In genomic region chr1:24503003-24503751, GRCh38 we compare ENCODE assay signal across 8 cellular contexts. TPM values are rescaled to one million over a fixed set of nuclear protein-coding genes. Genes with fewer than 3 reads are reported as not detected.
A peak's percentile ranks its signal among the peaks of the same experiment; 100 is the strongest.
DNase-seq lines count a peak whose midpoint lies in the region; ATAC-seq lines count a peak whose summit lies in the region.

No MANE protein-coding gene starts in this region.

- no peaks in the 10 kb centered on the region for H3K36me3 ChIP-seq in CD4-positive, CD25-positive, alpha-beta regulatory T cell (ENCODE audit: control insufficient read depth, insufficient read depth, low read length)
- no peaks in the 10 kb centered on the region for H3K36me3 ChIP-seq in skeletal muscle tissue (ENCODE audit: control insufficient read depth in 3 of 3, insufficient read depth in 3 of 3, low read length in 3 of 3)

- ATAC-seq in CD4-positive, CD25-positive, alpha-beta regulatory T cell (ENCODE audit: low read depth in 2 of 2) = peak; percentile 22 to 23
- ATAC-seq in HG03520 (IDR thresholded peaks at IDR 0.05; ENCODE audit: unreplicated experiment) (peak; percentile 30), right cardiac atrium (peak in 1 of 2 donors; percentile 2)

- intact Hi-C loops in activated naive CD4-positive, alpha-beta T cell treated with anti-CD3 and anti-CD28 coated beads for 36 hours (cut with micrococcal nuclease) = loop anchor here (10.0 kb wide), 1 partner anchor 538 kb away; no protein-coding TSS in a partner anchor
- intact Hi-C loops in right cardiac atrium (cut with DNase I) = loop anchor here in 1 of 4 donors (10.0 kb wide), 1 partner anchor 88 kb away; the partner anchor contains the start of genes NIPAL3 and STPG1

- peak overlapping the region; percentile 97 for H3K27ac ChIP-seq in CD4-positive, CD25-positive, alpha-beta regulatory T cell (ENCODE audit: insufficient read depth, low read length, poor library complexity, severe bottlenecking)
- no peak overlapping the region for H3K27ac ChIP-seq in right cardiac atrium (ENCODE audit: low read length)
- no peak overlapping the region for H3K27ac ChIP-seq in skeletal muscle tissue (ENCODE audit: low read depth, low read length)

- CTCF ChIA-PET in activated naive CD4-positive, alpha-beta T cell treated with anti-CD3 and anti-CD28 coated beads for 36 hours (lab: Charles Lee) = interaction anchor here (0.9 to 3.7 kb wide), 8 partner anchors 11 to 88 kb away, joined by 4 to 43 read pairs (median 11); partner anchors contain the start of genes NIPAL3 and STPG1

- H3K27me3 ChIP-seq in CD4-positive, CD25-positive, alpha-beta regulatory T cell (ENCODE audit: control insufficient read depth, insufficient read depth, low read length) = no peaks in the 10 kb centered on the region
- H3K27me3 ChIP-seq in right cardiac atrium (ENCODE audit: control insufficient read depth, insufficient read depth) (no peaks in the 10 kb centered on the region), skeletal muscle tissue (ENCODE audit: control insufficient read depth in 3 of 3, insufficient read depth in 3 of 3, low read length in 3 of 3) (peaks cover 2 to 18% (median 4%) of the 10 kb centered on the region in 3 donors)

- peak overlapping the region; percentile 92 to 100 (median 99) for H3K27ac Mint-ChIP-seq in CD4-positive, CD25-positive, alpha-beta regulatory T cell
- peak overlapping the region; percentile 93 for H3K27ac Mint-ChIP-seq in activated naive CD4-positive, alpha-beta T cell treated with anti-CD3 and anti-CD28 coated beads for 36 hours

- peak overlapping the region; percentile 98 to 100 (median 100) for H3K4me3 Mint-ChIP-seq in CD4-positive, CD25-positive, alpha-beta regulatory T cell
- H3K4me3 Mint-ChIP-seq in activated naive CD4-positive, alpha-beta T cell treated with anti-CD3 and anti-CD28 coated beads for 36 hours = peak overlapping the region; percentile 100

- H3K4me3 ChIP-seq in CD4-positive, CD25-positive, alpha-beta regulatory T cell (ENCODE audit: low read depth, low read length) = peak overlapping the region; percentile 95
- H3K4me3 ChIP-seq in right cardiac atrium (ENCODE audit: low read length) (peak overlapping the region; percentile 93), skeletal muscle tissue (ENCODE audit: low read length in 3 of 3) (peak overlapping the region; percentile 52 to 71 (median 63))

- peaks cover 22 to 70% (median 52%) of the 10 kb centered on the region in 4 donors for H3K4me1 Mint-ChIP-seq in CD4-positive, CD25-positive, alpha-beta regulatory T cell
- peaks cover 54% of the 10 kb centered on the region for H3K4me1 Mint-ChIP-seq in activated naive CD4-positive, alpha-beta T cell treated with anti-CD3 and anti-CD28 coated beads for 36 hours (ENCODE audit: low read depth)

- no peaks in the 10 kb centered on the region for H3K9me3 ChIP-seq in CD4-positive, CD25-positive, alpha-beta regulatory T cell (ENCODE audit: control insufficient read depth in 2 of 2, low read length in 2 of 2)
- H3K9me3 ChIP-seq in right cardiac atrium (ENCODE audit: control insufficient read depth, low read length) = no peaks in the 10 kb centered on the region
- H3K9me3 ChIP-seq in skeletal muscle tissue (ENCODE audit: control insufficient read depth in 3 of 3, low read length in 3 of 3) = no peaks in the 10 kb centered on the region

- peak overlapping the region; percentile 27 to 61 (median 42) for H3K9ac ChIP-seq in skeletal muscle tissue (ENCODE audit: low read depth in 1 of 3, low read length in 3 of 3)

- 5% methylated on average over 61 of the region's 61 CpGs for WGBS in right cardiac atrium

- peaks cover 57% of the 10 kb centered on the region for H3K4me1 ChIP-seq in CD4-positive, CD25-positive, alpha-beta regulatory T cell (ENCODE audit: control insufficient read depth, insufficient read depth, low read length, poor library complexity, severe bottlenecking)
- H3K4me1 ChIP-seq in right cardiac atrium (ENCODE audit: control insufficient read depth, insufficient read depth, low read length) = no peaks in the 10 kb centered on the region
- H3K4me1 ChIP-seq in skeletal muscle tissue (ENCODE audit: control insufficient read depth in 3 of 3, insufficient read depth in 3 of 3, low read length in 3 of 3) = peaks cover 3 to 23% (median 3%) of the 10 kb centered on the region in 3 donors

- peaks cover 23% of the 10 kb centered on the region for H3K36me3 Mint-ChIP-seq in CD4-positive, CD25-positive, alpha-beta regulatory T cell
- H3K36me3 Mint-ChIP-seq in activated naive CD4-positive, alpha-beta T cell treated with anti-CD3 and anti-CD28 coated beads for 36 hours (ENCODE audit: low read depth) = peaks cover 16% of the 10 kb centered on the region

- peak in 1 of 3 donors; percentile 42 for DNase-seq in CD4-positive, CD25-positive, alpha-beta regulatory T cell
- no peak for DNase-seq in activated naive CD4-positive, alpha-beta T cell treated with anti-CD3 and anti-CD28 coated beads for 36 hours
- DNase-seq in right cardiac atrium (peak in 1 of 3 donors; percentile 19), NCI-H1436 treated with DMSO at 0.1 percent for 48 hours (lab: John Stamatoyannopoulos, UW) (no peak), cerebellar nuclear complex (lab: John Stamatoyannopoulos, UW) (no peak), D341Med (ENCODE audit: low spot score) (no peak)

- peaks cover 0 to 2% (median 1%) of the 10 kb centered on the region in 7 donors for H3K9me3 Mint-ChIP-seq in CD4-positive, CD25-positive, alpha-beta regulatory T cell
- H3K9me3 Mint-ChIP-seq in activated naive CD4-positive, alpha-beta T cell treated with anti-CD3 and anti-CD28 coated beads for 36 hours = no peaks in the 10 kb centered on the region

- H3K27me3 Mint-ChIP-seq in CD4-positive, CD25-positive, alpha-beta regulatory T cell = peaks cover 16% of the 10 kb centered on the region
- H3K27me3 Mint-ChIP-seq in activated naive CD4-positive, alpha-beta T cell treated with anti-CD3 and anti-CD28 coated beads for 36 hours (ENCODE audit: low read depth) = no peaks in the 10 kb centered on the region

RNA-seq across cellular contexts. Expression of gene RCAN3, which starts 0.5 kb away (rescaled TPM):
- 172 TPM for total RNA-seq in CD4-positive, CD25-positive, alpha-beta regulatory T cell
- polyA plus RNA-seq in CD4-positive, CD25-positive, alpha-beta regulatory T cell = 100 to 1,000 TPM; 126 to 146 (median 133) TPM
- 10 to 100 TPM; 70.8 to 71.9 TPM for total RNA-seq in activated naive CD4-positive, alpha-beta T cell treated with anti-CD3 and anti-CD28 coated beads for 36 hours
- 1 to 10 TPM; 5.7 to 6.6 (median 6.3) TPM for total RNA-seq in right cardiac atrium
- 2.1 TPM for polyA plus RNA-seq in right cardiac atrium
- total RNA-seq in skeletal muscle tissue = 4.2 TPM

RNA-seq across cellular contexts. Expression of gene NCMAP, which starts 52.7 kb away (rescaled TPM):
- total RNA-seq in CD4-positive, CD25-positive, alpha-beta regulatory T cell = not detected
- polyA plus RNA-seq in CD4-positive, CD25-positive, alpha-beta regulatory T cell = under 1 TPM in 1 of 4 donors, not detected in 3; 0.34 TPM
- total RNA-seq in activated naive CD4-positive, alpha-beta T cell treated with anti-CD3 and anti-CD28 coated beads for 36 hours = under 1 TPM; 0.20 to 0.31 TPM
- total RNA-seq in right cardiac atrium (under 1 TPM in 3 of 4 donors, not detected in 1; 0.21 to 0.71 (median 0.71) TPM), skeletal muscle tissue (0.52 TPM)
- 1.0 TPM for polyA plus RNA-seq in right cardiac atrium

Comparison
In these comparisons a context has a peak if more than half of its experiments do, and no peak if none do; other contexts are left out.
1. RNA of gene RCAN3, which starts 0.5 kb away (total RNA-seq): 172 TPM in CD4-positive, CD25-positive, alpha-beta regulatory T cell (single experiment) and 70.8 to 71.9 TPM in activated naive CD4-positive, alpha-beta T cell treated with anti-CD3 and anti-CD28 coated beads for 36 hours; 5.7 to 6.6 TPM in right cardiac atrium and 4.2 TPM in skeletal muscle tissue (single experiment); every median in the first group is over 4 times any median in the second.
2. Peak in every context shown above with its lines, with median percentiles within 50 percentile points of each other: H3K4me3 ChIP-seq.